ENCODE assay signal across 39 cellular contexts in genomic region chr6:5817869-5818268, GRCh38.
"Had no signal": no experiment of that assay in that cellular context is flagged by ENCODE, and none has a peak within 500 bp of the region (broad histone marks: within the 10 kb centered on the region; RNA-seq: fewer than 3 reads in every experiment).

No MANE protein-coding gene starts in this region.

- H3K4me3 ChIP-seq: MG63, Peyer's patch, SJSA1 had no signal

- DNase-seq: activated B cell treated with CpG ODN at 0.5 μM for 24 hours; activated CD4-positive, alpha-beta memory T cell treated with anti-CD3 and anti-CD28 coated beads for 36 hours; activated CD4-positive, alpha-beta T cell treated with anti-CD3 and anti-CD28 coated beads for 4 hours; activated CD4-positive, alpha-beta T cell treated with anti-CD3 and anti-CD28 coated beads, Interleukin-2, amount 50 U/mL, for 1 hour; activated CD4-positive, CD25-positive, alpha-beta regulatory T cell treated with anti-CD3 and anti-CD28 coated beads, Interleukin-2, amount 50 U/mL, for 72 hours; activated CD8-positive, alpha-beta memory T cell treated with anti-CD3 and anti-CD28 coated beads, Interleukin-2, amount 50 U/mL, for 4 hours; activated gamma-delta T cell treated with Interleukin-2 at 50 U/mL for 16 hours; activated naive CD4-positive, alpha-beta T cell treated with anti-CD3 and anti-CD28 coated beads, Interleukin-2, amount 10 ng/mL, durations not matched to agents 7 days and 5 days; activated naive CD8-positive, alpha-beta T cell treated with anti-CD3 and anti-CD28 coated beads, Interleukin-2, amount 50 U/mL, for 24 hours; activated T-cell treated with anti-CD3 and anti-CD28 coated beads for 4 hours; activated T-cell treated with anti-CD3 and anti-CD28 coated beads, Interleukin-2, amount 50 U/mL, for 4 hours; anterior cingulate cortex; caudate nucleus; cerebellar nuclear complex; MG63; NCI-H1048; NCI-H1105 treated with DMSO at 0.1 percent for 48 hours; NCI-H1436; NCI-H1694; NCI-H1930; NCI-H2081 treated with DMSO at 0.1 percent for 48 hours; NCI-H226; NCI-H446 treated with DMSO at 0.1 percent for 48 hours; NCI-H524; NCI-H69; NCI-H82; Peyer's patch; RPMI8226; SHP77 treated with DMSO at 0.1 percent for 48 hours; SW 1271; T-helper 1 cell; T-helper 2 cell; T-helper 9 cell had no signal

- H3K27ac Mint-ChIP-seq: activated B cell treated with CpG ODN at 0.5 μM for 24 hours; activated CD4-positive, alpha-beta memory T cell treated with anti-CD3 and anti-CD28 coated beads for 36 hours; activated naive CD4-positive, alpha-beta T cell treated with anti-CD3 and anti-CD28 coated beads, Interleukin-2, amount 10 ng/mL, durations not matched to agents 7 days and 5 days; activated naive CD8-positive, alpha-beta T cell; activated naive CD8-positive, alpha-beta T cell treated with anti-CD3 and anti-CD28 coated beads, Interleukin-2, amount 50 U/mL, for 24 hours; activated T-helper 1 cell treated with anti-CD3 and anti-CD28 coated beads, Interleukin-12 subunit alpha, Interleukin-12 subunit beta, Interleukin-2, Interleukin-4 antibody, amounts not matched to agents 30 ng/mL and 10 ng/mL and 1 ng/mL, durations not matched to agents 14 hours and 24 hours and 36 hours; brain had no signal

- H3K36me3 Mint-ChIP-seq: activated CD4-positive, alpha-beta memory T cell treated with anti-CD3 and anti-CD28 coated beads for 36 hours had no signal

- H3K9me3 Mint-ChIP-seq: activated CD4-positive, alpha-beta memory T cell treated with anti-CD3 and anti-CD28 coated beads for 36 hours; activated naive CD4-positive, alpha-beta T cell treated with anti-CD3 and anti-CD28 coated beads, Interleukin-2, amount 10 ng/mL, durations not matched to agents 7 days and 5 days; activated naive CD8-positive, alpha-beta T cell treated with anti-CD3 and anti-CD28 coated beads, Interleukin-2, amount 50 U/mL, for 24 hours had no signal

- H3K36me3 ChIP-seq: MG63, Peyer's patch, SJSA1 had no signal

- H3K4me3 Mint-ChIP-seq: activated B cell treated with CpG ODN at 0.5 μM for 24 hours; activated CD4-positive, alpha-beta memory T cell treated with anti-CD3 and anti-CD28 coated beads for 36 hours; activated naive CD4-positive, alpha-beta T cell treated with anti-CD3 and anti-CD28 coated beads, Interleukin-2, amount 10 ng/mL, durations not matched to agents 7 days and 5 days; activated naive CD8-positive, alpha-beta T cell; activated naive CD8-positive, alpha-beta T cell treated with anti-CD3 and anti-CD28 coated beads, Interleukin-2, amount 50 U/mL, for 24 hours; activated T-cell treated with anti-CD3 and anti-CD28 coated beads, Interleukin-2, amount 50 U/mL, for 4 hours; activated T-helper 1 cell treated with anti-CD3 and anti-CD28 coated beads, Interleukin-12 subunit alpha, Interleukin-12 subunit beta, Interleukin-2, Interleukin-4 antibody, amounts not matched to agents 30 ng/mL and 10 ng/mL and 1 ng/mL, durations not matched to agents 14 hours and 24 hours and 36 hours; brain had no signal

- H3K27ac ChIP-seq: Peyer's patch, SJSA1, VCaP had no signal

- ATAC-seq: activated naive CD8-positive, alpha-beta T cell treated with anti-CD3 and anti-CD28 coated beads, Interleukin-2, amount 50 U/mL, for 24 hours; activated T-cell treated with anti-CD3 and anti-CD28 coated beads, Interleukin-2, amount 50 U/mL, for 4 hours had no signal

- H3K4me1 ChIP-seq: Peyer's patch, SJSA1 had no signal

- FAIRE-seq: bronchial epithelial cell had no signal

- H3K27me3 Mint-ChIP-seq: activated B cell treated with CpG ODN at 0.5 μM for 24 hours; activated CD4-positive, alpha-beta memory T cell treated with anti-CD3 and anti-CD28 coated beads for 36 hours; activated naive CD8-positive, alpha-beta T cell; activated naive CD8-positive, alpha-beta T cell treated with anti-CD3 and anti-CD28 coated beads, Interleukin-2, amount 50 U/mL, for 24 hours; brain had no signal

- H3K4me1 Mint-ChIP-seq: brain had no signal

- H3K27me3 ChIP-seq: MG63, Peyer's patch, SJSA1 had no signal

- H3K9me3 ChIP-seq: MG63, SJSA1 had no signal
